In genomic region chr6:125153541-125154183, GRCh38 we compare ENCODE assay signal across 1 cellular context.
TF ChIP-seq lines count a peak whose summit lies in the region.

TPD52L1 (plus strand) TSS chr6:125153773; CDS start chr6:125153952, 179 bp downstream.

TF ChIP-seq in HEK293, 187 proteins besides CTCF, POLR2A, EP300 and RAD21 (continued from another document):
- peak; percentile 41; the same call in 1 of the 2 replicates for TF ChIP-seq HIC1 (tag by site-specific recombination; IDR thresholded peaks at IDR 0.05)
- TF ChIP-seq ZFP37 (tag by site-specific recombination; IDR thresholded peaks at IDR 0.05) = peak; percentile 93; the same call in 1 of the 2 replicates
- peak; percentile 88 for TF ChIP-seq ZSCAN30 (tag by site-specific recombination; IDR thresholded peaks at IDR 0.05)
- TF ChIP-seq ZNF610 (tag by site-specific recombination; IDR thresholded peaks at IDR 0.05; ENCODE audit: borderline replicate concordance) = peak; percentile 42; the same call in 1 of the 2 replicates
- TF ChIP-seq ZNF600 (tag by site-specific recombination; IDR thresholded peaks at IDR 0.05) = peak; percentile 66; the same call in 1 of the 2 replicates
- 0 out of 2 replicates have a peak, but pooled peaks have one; percentile 25 for TF ChIP-seq ZXDB (tag by site-specific recombination; IDR thresholded peaks at IDR 0.05)
- peak; percentile 64 for TF ChIP-seq ZNF2 (tag by site-specific recombination; IDR thresholded peaks at IDR 0.05)
- TF ChIP-seq ZNF555 (tag by site-specific recombination; conservative IDR thresholded peaks at IDR 0.05) = no peak
- no peak for TF ChIP-seq ZNF121 (tag by site-specific recombination; IDR thresholded peaks at IDR 0.05)
- peak; percentile 59 for TF ChIP-seq ZBTB8A (tag by site-specific recombination; IDR thresholded peaks at IDR 0.05)
TF ChIP-seq in HEK293: peak in this region for 45.
